9 cellular contexts compared by ENCODE assay signal in the genomic region with DNA sequence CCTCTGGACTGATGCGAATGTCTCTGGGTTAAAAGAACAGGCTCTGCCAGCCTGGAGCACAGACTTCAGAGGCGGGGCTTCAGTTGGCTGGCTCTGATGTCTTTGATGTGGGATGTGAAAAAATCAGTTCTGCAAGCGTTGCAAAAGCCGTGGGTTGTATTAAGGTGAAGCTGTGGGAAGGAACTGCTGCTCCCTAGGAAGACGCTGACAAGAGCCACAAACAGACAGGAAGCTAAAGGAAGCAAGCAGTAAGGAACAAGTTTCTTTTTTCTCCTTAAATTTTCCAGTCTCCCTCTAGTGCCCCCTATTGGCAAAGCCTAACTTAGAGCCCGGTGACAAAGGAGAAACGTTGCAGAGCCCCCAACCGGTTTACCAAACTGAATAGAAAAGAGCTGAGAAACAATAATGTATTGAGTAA.
DNase-seq lines count a peak whose midpoint lies in the region; ATAC-seq and TF ChIP-seq lines count a peak whose summit lies in the region.
"Had no signal": no experiment of that assay in that cellular context is flagged by ENCODE, and none has a peak within 500 bp of the region (broad histone marks: within the 10 kb centered on the region; RNA-seq: fewer than 3 reads in every experiment).

No MANE protein-coding gene starts in this region.

- no peak for TF ChIP-seq CTCF in GM10266 (IDR thresholded peaks at IDR 0.05; ENCODE audit: control insufficient read depth, insufficient read depth, low read depth, missing control alignments)

- ATAC-seq in HG03196 (IDR thresholded peaks at IDR 0.05; ENCODE audit: unreplicated experiment), result no peak

- DNase-seq in GM10266 (ENCODE audit: extremely low spot score), result peak; percentile 2
- DNase-seq in NCI-H748 treated with DMSO at 0.1 percent for 48 hours (lab: John Stamatoyannopoulos, UW), result peak; percentile 35
- DNase-seq in erythroblast (lab: John Stamatoyannopoulos, UW), result peak; percentile 12 to 42
- peak in 38 of 56 donors; percentile 0 to 70 (median 13) for DNase-seq in nucleus accumbens (lab: John Stamatoyannopoulos, UW)
- no peak for DNase-seq in mesenteric fat pad (ENCODE audit: low spot score)
- DNase-seq in stimulated activated CD4-positive, alpha-beta T cell treated with anti-CD3 and anti-CD28 coated beads, Interleukin-15, amount 100 ng/mL, for 24 hours, result no peak
- no peak for DNase-seq in activated gamma-delta T cell treated with Interleukin-2 at 50 U/mL for 16 hours
- DNase-seq: activated naive CD8-positive, alpha-beta T cell treated with anti-CD3 and anti-CD28 coated beads, Interleukin-2, amount 10 ng/mL, durations not matched to agents 7 days and 5 days had no signal

- TF ChIP-seq POLR2A in erythroblast (IDR thresholded peaks at IDR 0.05; ENCODE audit: low read length), result no peak

Comparison
In these comparisons a context has a peak if more than half of its experiments do, and no peak if none do; other contexts are left out.
1. DNase-seq: peak in GM10266 (single experiment), NCI-H748 treated with DMSO at 0.1 percent for 48 hours (single experiment), erythroblast (2 of 2) and nucleus accumbens (38 of 56); none in mesenteric fat pad (single experiment), stimulated activated CD4-positive, alpha-beta T cell treated with anti-CD3 and anti-CD28 coated beads, Interleukin-15, amount 100 ng/mL, for 24 hours (single experiment) and activated gamma-delta T cell treated with Interleukin-2 at 50 U/mL for 16 hours (single experiment).